ENCODE assay signal across 1 cellular context in the genomic region with DNA sequence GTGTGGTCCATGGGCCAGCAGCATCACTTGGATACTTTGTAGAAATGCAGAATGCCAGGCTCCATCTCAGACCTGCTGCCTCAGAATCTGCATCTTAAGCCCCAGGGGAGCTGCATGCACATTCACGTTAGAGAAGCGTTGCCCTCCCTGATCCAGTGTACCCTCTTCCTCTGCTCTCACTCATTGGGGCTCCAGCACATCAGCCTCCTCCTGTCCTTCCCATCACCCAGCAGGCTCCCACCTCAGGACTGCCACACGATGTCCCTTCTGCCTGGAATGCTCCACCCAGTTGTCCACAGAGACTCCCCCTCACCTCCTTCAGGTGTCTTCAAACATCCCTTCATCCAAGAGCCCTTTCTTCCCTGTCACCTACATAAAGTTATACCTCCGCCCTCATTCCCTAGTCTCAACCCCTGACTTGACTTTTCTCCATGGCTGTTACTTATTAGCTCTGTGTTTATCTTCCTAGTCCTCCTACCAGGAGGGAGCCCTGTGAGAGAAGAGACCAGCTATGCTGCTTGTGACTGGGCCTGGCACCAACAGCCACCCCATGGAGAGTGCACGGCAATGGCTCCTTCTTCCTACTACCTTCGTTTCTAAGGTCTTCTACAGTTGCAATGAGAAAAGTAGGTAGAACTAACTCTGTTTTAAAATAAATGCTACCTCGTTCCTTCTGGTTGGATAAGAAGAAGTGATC.
A peak's percentile ranks its signal among the peaks of the same experiment; 100 is the strongest.
TF ChIP-seq lines count a peak whose summit lies in the region.

No MANE protein-coding gene starts in this region.

TF ChIP-seq in HEK293, 187 proteins besides CTCF, POLR2A, EP300 and RAD21:
- TF ChIP-seq IKZF3 (tag by site-specific recombination; IDR thresholded peaks at IDR 0.05) (no peak), ZIC2 (tag by site-specific recombination; IDR thresholded peaks at IDR 0.05) (0 out of 2 replicates have a peak, but pooled peaks have one; percentile 17), EGR2 (tag by site-specific recombination; IDR thresholded peaks at IDR 0.05; ENCODE audit: low read depth) (0 out of 2 replicates have a peak, but pooled peaks have one; percentile 8)
TF ChIP-seq in HEK293: peak in this region for 2.
